In the genomic region with DNA sequence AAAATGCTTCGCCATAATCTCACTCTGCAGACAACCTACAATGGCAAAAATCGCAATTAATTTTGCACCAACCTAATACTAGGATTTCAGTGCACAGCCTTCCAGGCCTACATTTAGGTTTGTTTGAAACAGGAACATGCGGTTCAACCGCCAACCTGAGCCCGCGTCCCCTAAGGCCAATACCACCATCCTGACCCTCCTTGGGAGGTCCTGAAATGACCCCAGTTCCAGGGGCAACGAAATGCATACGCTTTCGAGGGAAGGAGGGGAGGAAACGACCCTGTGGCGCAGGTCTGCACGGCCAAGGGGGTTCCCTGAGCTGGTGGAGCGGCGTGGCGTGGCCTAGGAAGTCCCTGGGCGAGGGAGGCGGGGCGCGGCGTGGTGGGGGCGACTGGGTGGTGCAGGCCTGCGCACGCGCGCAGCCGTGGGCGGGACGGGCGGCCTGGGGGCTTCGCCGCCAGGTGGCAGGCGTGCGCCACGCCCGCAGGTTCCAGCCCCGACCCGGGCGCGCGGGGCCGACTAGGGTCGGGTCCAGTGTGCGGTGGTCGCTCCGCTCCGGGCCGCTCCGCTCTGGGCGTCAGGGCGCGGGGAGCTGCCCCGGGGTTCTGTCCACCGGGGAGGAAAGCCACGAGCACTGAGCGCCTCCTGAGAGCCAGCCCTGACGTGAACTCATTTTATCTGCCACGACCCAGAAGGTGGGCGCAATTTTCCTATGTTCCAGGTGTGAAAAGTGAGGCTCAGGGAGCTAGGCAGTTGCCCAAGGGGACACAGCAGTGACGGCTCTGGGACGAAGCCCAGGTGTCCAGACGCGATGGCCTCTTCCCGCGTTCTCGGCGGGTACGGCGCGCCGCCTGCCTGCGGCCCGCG, we compare ENCODE assay signal across 1 cellular context.
TF ChIP-seq lines count a peak whose summit lies in the region.

No MANE protein-coding gene starts in this region.

TF ChIP-seq in K562, 482 proteins besides CTCF, POLR2A, EP300 and RAD21 (continued from another document and continues in another):
- TF ChIP-seq, protein P1, sequence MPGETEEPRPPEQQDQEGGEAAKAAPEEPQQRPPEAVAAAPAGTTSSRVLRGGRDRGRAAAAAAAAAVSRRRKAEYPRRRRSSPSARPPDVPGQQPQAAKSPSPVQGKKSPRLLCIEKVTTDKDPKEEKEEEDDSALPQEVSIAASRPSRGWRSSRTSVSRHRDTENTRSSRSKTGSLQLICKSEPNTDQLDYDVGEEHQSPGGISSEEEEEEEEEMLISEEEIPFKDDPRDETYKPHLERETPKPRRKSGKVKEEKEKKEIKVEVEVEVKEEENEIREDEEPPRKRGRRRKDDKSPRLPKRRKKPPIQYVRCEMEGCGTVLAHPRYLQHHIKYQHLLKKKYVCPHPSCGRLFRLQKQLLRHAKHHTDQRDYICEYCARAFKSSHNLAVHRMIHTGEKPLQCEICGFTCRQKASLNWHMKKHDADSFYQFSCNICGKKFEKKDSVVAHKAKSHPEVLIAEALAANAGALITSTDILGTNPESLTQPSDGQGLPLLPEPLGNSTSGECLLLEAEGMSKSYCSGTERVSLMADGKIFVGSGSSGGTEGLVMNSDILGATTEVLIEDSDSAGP (CRISPR knock-in tag; IDR thresholded peaks at IDR 0.05) = no peak
- TF ChIP-seq TEAD2 (tag; IDR thresholded peaks at IDR 0.05) = no peak
- TF ChIP-seq GABPA (tag; conservative IDR thresholded peaks at IDR 0.05; ENCODE audit: low read depth) = no peak
- 0 out of 2 replicates have a peak, but pooled peaks have one; percentile 42 for TF ChIP-seq SP1 (CRISPR knock-in tag; IDR thresholded peaks at IDR 0.05)
- TF ChIP-seq ZNF830 (CRISPR knock-in tag; IDR thresholded peaks at IDR 0.05) = no peak; the same call in 1 of the 2 replicates
- no peak for TF ChIP-seq ZNF217 (CRISPR knock-in tag; IDR thresholded peaks at IDR 0.05)
- TF ChIP-seq, protein P2, sequence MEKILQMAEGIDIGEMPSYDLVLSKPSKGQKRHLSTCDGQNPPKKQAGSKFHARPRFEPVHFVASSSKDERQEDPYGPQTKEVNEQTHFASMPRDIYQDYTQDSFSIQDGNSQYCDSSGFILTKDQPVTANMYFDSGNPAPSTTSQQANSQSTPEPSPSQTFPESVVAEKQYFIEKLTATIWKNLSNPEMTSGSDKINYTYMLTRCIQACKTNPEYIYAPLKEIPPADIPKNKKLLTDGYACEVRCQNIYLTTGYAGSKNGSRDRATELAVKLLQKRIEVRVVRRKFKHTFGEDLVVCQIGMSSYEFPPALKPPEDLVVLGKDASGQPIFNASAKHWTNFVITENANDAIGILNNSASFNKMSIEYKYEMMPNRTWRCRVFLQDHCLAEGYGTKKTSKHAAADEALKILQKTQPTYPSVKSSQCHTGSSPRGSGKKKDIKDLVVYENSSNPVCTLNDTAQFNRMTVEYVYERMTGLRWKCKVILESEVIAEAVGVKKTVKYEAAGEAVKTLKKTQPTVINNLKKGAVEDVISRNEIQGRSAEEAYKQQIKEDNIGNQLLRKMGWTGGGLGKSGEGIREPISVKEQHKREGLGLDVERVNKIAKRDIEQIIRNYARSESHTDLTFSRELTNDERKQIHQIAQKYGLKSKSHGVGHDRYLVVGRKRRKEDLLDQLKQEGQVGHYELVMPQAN (IDR thresholded peaks at IDR 0.05; ENCODE audit: borderline replicate concordance) = 0 out of 2 replicates have a peak, but pooled peaks have one; percentile 55
- TF ChIP-seq ZNF3 (CRISPR knock-in tag; IDR thresholded peaks at IDR 0.05) = no peak
- TF ChIP-seq, protein P3, sequence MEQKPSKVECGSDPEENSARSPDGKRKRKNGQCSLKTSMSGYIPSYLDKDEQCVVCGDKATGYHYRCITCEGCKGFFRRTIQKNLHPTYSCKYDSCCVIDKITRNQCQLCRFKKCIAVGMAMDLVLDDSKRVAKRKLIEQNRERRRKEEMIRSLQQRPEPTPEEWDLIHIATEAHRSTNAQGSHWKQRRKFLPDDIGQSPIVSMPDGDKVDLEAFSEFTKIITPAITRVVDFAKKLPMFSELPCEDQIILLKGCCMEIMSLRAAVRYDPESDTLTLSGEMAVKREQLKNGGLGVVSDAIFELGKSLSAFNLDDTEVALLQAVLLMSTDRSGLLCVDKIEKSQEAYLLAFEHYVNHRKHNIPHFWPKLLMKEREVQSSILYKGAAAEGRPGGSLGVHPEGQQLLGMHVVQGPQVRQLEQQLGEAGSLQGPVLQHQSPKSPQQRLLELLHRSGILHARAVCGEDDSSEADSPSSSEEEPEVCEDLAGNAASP (IDR thresholded peaks at IDR 0.05) = no peak
- TF ChIP-seq, protein P4, sequence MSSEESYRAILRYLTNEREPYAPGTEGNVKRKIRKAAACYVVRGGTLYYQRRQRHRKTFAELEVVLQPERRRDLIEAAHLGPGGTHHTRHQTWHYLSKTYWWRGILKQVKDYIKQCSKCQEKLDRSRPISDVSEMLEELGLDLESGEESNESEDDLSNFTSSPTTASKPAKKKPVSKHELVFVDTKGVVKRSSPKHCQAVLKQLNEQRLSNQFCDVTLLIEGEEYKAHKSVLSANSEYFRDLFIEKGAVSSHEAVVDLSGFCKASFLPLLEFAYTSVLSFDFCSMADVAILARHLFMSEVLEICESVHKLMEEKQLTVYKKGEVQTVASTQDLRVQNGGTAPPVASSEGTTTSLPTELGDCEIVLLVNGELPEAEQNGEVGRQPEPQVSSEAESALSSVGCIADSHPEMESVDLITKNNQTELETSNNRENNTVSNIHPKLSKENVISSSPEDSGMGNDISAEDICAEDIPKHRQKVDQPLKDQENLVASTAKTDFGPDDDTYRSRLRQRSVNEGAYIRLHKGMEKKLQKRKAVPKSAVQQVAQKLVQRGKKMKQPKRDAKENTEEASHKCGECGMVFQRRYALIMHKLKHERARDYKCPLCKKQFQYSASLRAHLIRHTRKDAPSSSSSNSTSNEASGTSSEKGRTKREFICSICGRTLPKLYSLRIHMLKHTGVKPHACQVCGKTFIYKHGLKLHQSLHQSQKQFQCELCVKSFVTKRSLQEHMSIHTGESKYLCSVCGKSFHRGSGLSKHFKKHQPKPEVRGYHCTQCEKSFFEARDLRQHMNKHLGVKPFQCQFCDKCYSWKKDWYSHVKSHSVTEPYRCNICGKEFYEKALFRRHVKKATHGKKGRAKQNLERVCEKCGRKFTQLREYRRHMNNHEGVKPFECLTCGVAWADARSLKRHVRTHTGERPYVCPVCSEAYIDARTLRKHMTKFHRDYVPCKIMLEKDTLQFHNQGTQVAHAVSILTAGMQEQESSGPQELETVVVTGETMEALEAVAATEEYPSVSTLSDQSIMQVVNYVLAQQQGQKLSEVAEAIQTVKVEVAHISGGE (CRISPR knock-in tag; IDR thresholded peaks at IDR 0.05) = no peak
- no peak for TF ChIP-seq CHCHD3 (CRISPR knock-in tag; IDR thresholded peaks at IDR 0.05)
- TF ChIP-seq PCBP1 (IDR thresholded peaks at IDR 0.05; ENCODE audit: low read depth, low read length, poor library complexity, severe bottlenecking) = no peak
- no peak for TF ChIP-seq NCOA2 (IDR thresholded peaks at IDR 0.05; ENCODE audit: partially characterized antibody in 2 of 2)
- no peak; the same call in 1 of the 2 replicates for TF ChIP-seq ETV1 (tag; conservative IDR thresholded peaks at IDR 0.05; ENCODE audit: low read depth)
- no peak for TF ChIP-seq ZNF584 (CRISPR knock-in tag; IDR thresholded peaks at IDR 0.05; ENCODE audit: low read depth)
- TF ChIP-seq ELF2 (CRISPR knock-in tag; IDR thresholded peaks at IDR 0.05) = peak; percentile 6; the same call in 1 of the 2 replicates
- TF ChIP-seq ARNT (IDR thresholded peaks at IDR 0.05) = no peak
- peak; percentile 58 for TF ChIP-seq CXXC5 (CRISPR knock-in tag; IDR thresholded peaks at IDR 0.05)
- TF ChIP-seq ZNF766 (CRISPR knock-in tag; conservative IDR thresholded peaks at IDR 0.05) = no peak
- TF ChIP-seq KDM5B (IDR thresholded peaks at IDR 0.05; ENCODE audit: insufficient replicate concordance, low read depth, low read length) = peak; percentile 48
- no peak for TF ChIP-seq ZNF79 (CRISPR knock-in tag; IDR thresholded peaks at IDR 0.05; ENCODE audit: low read depth)
- no peak for TF ChIP-seq ATF1 (CRISPR knock-in tag; IDR thresholded peaks at IDR 0.05)
- TF ChIP-seq ATF1 (tag; IDR thresholded peaks at IDR 0.05) = peak; percentile 38
- 0 out of 4 replicates have a peak, but pooled peaks of 1 of the 2 experiments have one; percentile 31 for TF ChIP-seq NONO (IDR thresholded peaks at IDR 0.05; ENCODE audit: low read depth in 2 of 2, low read length in 1 of 2)
- TF ChIP-seq, protein P5, sequence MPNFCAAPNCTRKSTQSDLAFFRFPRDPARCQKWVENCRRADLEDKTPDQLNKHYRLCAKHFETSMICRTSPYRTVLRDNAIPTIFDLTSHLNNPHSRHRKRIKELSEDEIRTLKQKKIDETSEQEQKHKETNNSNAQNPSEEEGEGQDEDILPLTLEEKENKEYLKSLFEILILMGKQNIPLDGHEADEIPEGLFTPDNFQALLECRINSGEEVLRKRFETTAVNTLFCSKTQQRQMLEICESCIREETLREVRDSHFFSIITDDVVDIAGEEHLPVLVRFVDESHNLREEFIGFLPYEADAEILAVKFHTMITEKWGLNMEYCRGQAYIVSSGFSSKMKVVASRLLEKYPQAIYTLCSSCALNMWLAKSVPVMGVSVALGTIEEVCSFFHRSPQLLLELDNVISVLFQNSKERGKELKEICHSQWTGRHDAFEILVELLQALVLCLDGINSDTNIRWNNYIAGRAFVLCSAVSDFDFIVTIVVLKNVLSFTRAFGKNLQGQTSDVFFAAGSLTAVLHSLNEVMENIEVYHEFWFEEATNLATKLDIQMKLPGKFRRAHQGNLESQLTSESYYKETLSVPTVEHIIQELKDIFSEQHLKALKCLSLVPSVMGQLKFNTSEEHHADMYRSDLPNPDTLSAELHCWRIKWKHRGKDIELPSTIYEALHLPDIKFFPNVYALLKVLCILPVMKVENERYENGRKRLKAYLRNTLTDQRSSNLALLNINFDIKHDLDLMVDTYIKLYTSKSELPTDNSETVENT (CRISPR knock-in tag; IDR thresholded peaks at IDR 0.05) = peak; percentile 33; the same call in 1 of the 2 replicates
- TF ChIP-seq MAFG (tag; conservative IDR thresholded peaks at IDR 0.05) = no peak
- TF ChIP-seq RFX5 (IDR thresholded peaks at IDR 0.05; ENCODE audit: low read depth, low read length) = no peak
- TF ChIP-seq HNRNPLL (IDR thresholded peaks at IDR 0.05; ENCODE audit: low read depth, low read length, poor library complexity, severe bottlenecking) = no peak
- TF ChIP-seq ZNF197 (CRISPR knock-in tag; IDR thresholded peaks at IDR 0.05; ENCODE audit: low read depth) = no peak
- peak; percentile 84; the same call in 1 of the 2 replicates for TF ChIP-seq KAT7 (CRISPR knock-in tag; IDR thresholded peaks at IDR 0.05; ENCODE audit: borderline replicate concordance)
- no peak for TF ChIP-seq THRAP3 (IDR thresholded peaks at IDR 0.05; ENCODE audit: borderline replicate concordance)
- TF ChIP-seq TEAD1 (CRISPR knock-in tag; IDR thresholded peaks at IDR 0.05) = no peak; a peak in 1 of 4 replicates
